Comparison of ENCODE assay signal across 1 cellular context in genomic region chr17:56756536-56756935, GRCh38.
TF ChIP-seq lines count a peak whose summit lies in the region.

No MANE protein-coding gene starts in this region.

TF ChIP-seq in WTC11, 78 proteins besides CTCF, POLR2A, EP300 and RAD21 (continued from another document):
- no peak for TF ChIP-seq E2F1 (CRISPR knock-in tag; IDR thresholded peaks at IDR 0.05)
- no peak for TF ChIP-seq TEAD4 (CRISPR knock-in tag; IDR thresholded peaks at IDR 0.05)
- no peak for TF ChIP-seq STAT6 (CRISPR knock-in tag; conservative IDR thresholded peaks at IDR 0.05; ENCODE audit: low read depth)
- TF ChIP-seq E2F4 (CRISPR knock-in tag; IDR thresholded peaks at IDR 0.05; ENCODE audit: borderline replicate concordance, low read depth) = no peak
- TF ChIP-seq E2F5 (CRISPR knock-in tag; IDR thresholded peaks at IDR 0.05) = no peak
- TF ChIP-seq USF1 (CRISPR knock-in tag; IDR thresholded peaks at IDR 0.05) = no peak
- TF ChIP-seq JAZF1 (CRISPR knock-in tag; IDR thresholded peaks at IDR 0.05) = no peak
- no peak for TF ChIP-seq MLX (CRISPR knock-in tag; IDR thresholded peaks at IDR 0.05)
- TF ChIP-seq TCF7 (CRISPR knock-in tag; IDR thresholded peaks at IDR 0.05; ENCODE audit: low read depth) = no peak
- TF ChIP-seq ZBTB21 (CRISPR knock-in tag; IDR thresholded peaks at IDR 0.05; ENCODE audit: borderline replicate concordance) = no peak
- TF ChIP-seq ZNF416 (CRISPR knock-in tag; IDR thresholded peaks at IDR 0.05) = no peak
